ENCODE assay signal across 26 cellular contexts in genomic region chr11:36027731-36028130, GRCh38.
DNase-seq lines count a peak whose midpoint lies in the region; ATAC-seq and TF ChIP-seq lines count a peak whose summit lies in the region.
"Had no signal": no experiment of that assay in that cellular context is flagged by ENCODE, and none has a peak within 500 bp of the region (broad histone marks: within the 10 kb centered on the region; RNA-seq: fewer than 3 reads in every experiment).

No MANE protein-coding gene starts in this region.

- H3K4me3 Mint-ChIP-seq in Caco-2 (ENCODE audit: unreplicated experiment) (no peak overlapping the region), MCF 10A (ENCODE audit: unreplicated experiment) (no peak overlapping the region)
- H3K4me3 Mint-ChIP-seq: activated CD4-positive, alpha-beta T cell treated with anti-CD3 and anti-CD28 coated beads for 36 hours; activated naive CD8-positive, alpha-beta T cell treated with anti-CD3 and anti-CD28 coated beads, Interleukin-2, amount 10 ng/mL, durations not matched to agents 7 days and 5 days; CD8-positive, alpha-beta T cell; central memory CD8-positive, alpha-beta T cell; memory B cell; T-helper 1 cell treated with Interleukin-12 subunit alpha and Interleukin-12 subunit beta and Interleukin-4 antibody, amounts not matched to agents 30 μg/mL and 1 μg/mL, for 36 hours had no signal

- peaks cover 5% of the 10 kb centered on the region for H3K36me3 Mint-ChIP-seq in Caco-2 (ENCODE audit: insufficient read depth, unreplicated experiment)
- peaks cover 21% of the 10 kb centered on the region for H3K36me3 Mint-ChIP-seq in MCF 10A (ENCODE audit: insufficient read depth, unreplicated experiment)
- H3K36me3 Mint-ChIP-seq: activated naive CD8-positive, alpha-beta T cell treated with anti-CD3 and anti-CD28 coated beads, Interleukin-2, amount 10 ng/mL, durations not matched to agents 7 days and 5 days; CD8-positive, alpha-beta T cell; memory B cell had no signal

- H3K27ac ChIP-seq in left lung (no peak overlapping the region), colonic mucosa (no peak overlapping the region)
- H3K27ac ChIP-seq: dorsolateral prefrontal cortex, neutrophil, tibial nerve had no signal

- H3K27ac Mint-ChIP-seq in Caco-2 (ENCODE audit: unreplicated experiment) (peak overlapping the region; percentile 46), MCF 10A (ENCODE audit: low read depth, unreplicated experiment) (no peak overlapping the region)
- H3K27ac Mint-ChIP-seq: activated CD4-positive, alpha-beta T cell treated with anti-CD3 and anti-CD28 coated beads for 36 hours; activated naive CD8-positive, alpha-beta T cell treated with anti-CD3 and anti-CD28 coated beads, Interleukin-2, amount 10 ng/mL, durations not matched to agents 7 days and 5 days; CD8-positive, alpha-beta T cell; memory B cell; T-helper 1 cell treated with Interleukin-12 subunit alpha and Interleukin-12 subunit beta and Interleukin-4 antibody, amounts not matched to agents 30 μg/mL and 1 μg/mL, for 36 hours had no signal

- H3K36me3 ChIP-seq in Caco-2 (ENCODE audit: control insufficient read depth, insufficient read depth, low read length) (no peaks in the 10 kb centered on the region), left lung (no peaks in the 10 kb centered on the region), colonic mucosa (no peaks in the 10 kb centered on the region)
- H3K36me3 ChIP-seq: neutrophil, tibial nerve had no signal

- H3K9me3 Mint-ChIP-seq in Caco-2 (ENCODE audit: unreplicated experiment) (no peaks in the 10 kb centered on the region), MCF 10A (ENCODE audit: unreplicated experiment) (no peaks in the 10 kb centered on the region)
- H3K9me3 Mint-ChIP-seq: activated naive CD8-positive, alpha-beta T cell treated with anti-CD3 and anti-CD28 coated beads, Interleukin-2, amount 10 ng/mL, durations not matched to agents 7 days and 5 days; CD8-positive, alpha-beta T cell; central memory CD8-positive, alpha-beta T cell; memory B cell; T-helper 1 cell treated with Interleukin-12 subunit alpha and Interleukin-12 subunit beta and Interleukin-4 antibody, amounts not matched to agents 30 μg/mL and 1 μg/mL, for 36 hours had no signal

- H3K4me1 Mint-ChIP-seq in Caco-2 (ENCODE audit: low read depth, unreplicated experiment) (peaks cover 50% of the 10 kb centered on the region), MCF 10A (ENCODE audit: insufficient read depth, unreplicated experiment) (peaks cover 33% of the 10 kb centered on the region)
- H3K4me1 Mint-ChIP-seq: activated CD4-positive, alpha-beta T cell treated with anti-CD3 and anti-CD28 coated beads for 36 hours; activated naive CD8-positive, alpha-beta T cell treated with anti-CD3 and anti-CD28 coated beads, Interleukin-2, amount 10 ng/mL, durations not matched to agents 7 days and 5 days; central memory CD8-positive, alpha-beta T cell; memory B cell had no signal

- peaks cover 39% of the 10 kb centered on the region for H3K4me1 ChIP-seq in Caco-2
- no peaks in the 10 kb centered on the region for H3K4me1 ChIP-seq in left lung
- no peaks in the 10 kb centered on the region for H3K4me1 ChIP-seq in colonic mucosa

- no TSS peak for BruUV-seq in Caco-2 (replicated peaks; lab: Mats Ljungman, UMichigan)
- no TSS peak for BruUV-seq in MCF 10A (replicated peaks; lab: Mats Ljungman, UMichigan)

- H3K27me3 Mint-ChIP-seq in Caco-2 (ENCODE audit: insufficient read depth, unreplicated experiment) (no peaks in the 10 kb centered on the region), MCF 10A (ENCODE audit: insufficient read depth, unreplicated experiment) (no peaks in the 10 kb centered on the region)
- H3K27me3 Mint-ChIP-seq: activated CD4-positive, alpha-beta T cell treated with anti-CD3 and anti-CD28 coated beads for 36 hours had no signal

- H3K9me3 ChIP-seq in Caco-2 (no peaks in the 10 kb centered on the region), left lung (no peaks in the 10 kb centered on the region), colonic mucosa (no peaks in the 10 kb centered on the region)
- H3K9me3 ChIP-seq: neutrophil, SK-N-SH, tibial nerve had no signal

- TF ChIP-seq CTCF in Caco-2 (IDR thresholded peaks at IDR 0.05; ENCODE audit: insufficient read depth in 1 of 2, low read depth in 1 of 2, low read length in 1 of 2, severe bottlenecking in 1 of 2, unreplicated experiment in 1 of 2): no peak
- no peak for TF ChIP-seq CTCF in left lung (IDR thresholded peaks at IDR 0.05)
- no peak for TF ChIP-seq CTCF in colonic mucosa (IDR thresholded peaks at IDR 0.05)
- no peak for TF ChIP-seq CTCF in MCF 10A (IDR thresholded peaks at IDR 0.05; ENCODE audit: unreplicated experiment)

- H3K9ac ChIP-seq in colonic mucosa (ENCODE audit: low read depth in 2 of 2, low read length in 2 of 2): no peak overlapping the region
- H3K9ac ChIP-seq: SK-N-SH had no signal

- POLR2A ChIA-PET in Caco-2 (lab: Charles Lee) (no interaction called here), MCF 10A (lab: Yijun Ruan, JAX) (no interaction called here)

- H3K4me3 ChIP-seq in Caco-2 (ENCODE audit: low read depth, low read length) (no peak overlapping the region), left lung (no peak overlapping the region), colonic mucosa (no peak overlapping the region)
- H3K4me3 ChIP-seq: dorsolateral prefrontal cortex, tibial nerve had no signal

- DNase-seq in Caco-2 (peak; percentile 19 to 40), MV-4-11 (lab: John Stamatoyannopoulos, UW) (peak; percentile 24), cerebellar cortex (ENCODE audit: low spot score) (peak; percentile 80), left lung (no peak), colonic mucosa (no peak), MCF 10A (ENCODE audit: unreplicated experiment) (no peak)
- no peak for DNase-seq in activated CD4-positive, alpha-beta T cell treated with anti-CD3 and anti-CD28 coated beads for 48 hours
- DNase-seq: activated CD4-positive, alpha-beta T cell treated with anti-CD3 and anti-CD28 coated beads for 36 hours; activated effector memory CD4-positive, alpha-beta T cell treated with anti-CD3 and anti-CD28 coated beads, Interleukin-2, amount 50 U/mL, for 16 hours; activated naive CD8-positive, alpha-beta T cell treated with anti-CD3 and anti-CD28 coated beads, Interleukin-2, amount 10 ng/mL, durations not matched to agents 7 days and 5 days; CD8-positive, alpha-beta T cell; DMS 273 treated with DMSO at 0.1 percent for 48 hours; H7; KG1; kidney; MM.1S; NCI-H1436 treated with DMSO at 0.1 percent for 48 hours; NCI-H774; SK-N-SH had no signal

- CTCF ChIA-PET in Caco-2 (lab: Charles Lee): interaction anchor here (0.6 kb wide), 1 partner anchor 388 kb away, joined by 6 read pairs; no protein-coding TSS in a partner anchor
- CTCF ChIA-PET in MCF 10A (lab: Yijun Ruan, JAX): interaction anchor here (0.5 to 0.7 kb wide), 3 partner anchors 101 to 206 kb away, joined by 3 read pairs; no protein-coding TSS in a partner anchor

- no peaks in the 10 kb centered on the region for H3K27me3 ChIP-seq in Caco-2 (replicated peaks; ENCODE audit: control insufficient read depth, insufficient read depth, low read length)
- H3K27me3 ChIP-seq in left lung: no peaks in the 10 kb centered on the region
- no peaks in the 10 kb centered on the region for H3K27me3 ChIP-seq in colonic mucosa
- H3K27me3 ChIP-seq: dorsolateral prefrontal cortex, neutrophil, tibial nerve had no signal

- ATAC-seq in left lung (peak; percentile 33), GM19324 (IDR thresholded peaks at IDR 0.05; ENCODE audit: low FRiP score, unreplicated experiment) (no peak)
- ATAC-seq: activated CD4-positive, alpha-beta T cell treated with anti-CD3 and anti-CD28 coated beads for 36 hours; CD8-positive, alpha-beta T cell had no signal

- intact Hi-C loops in Caco-2 (cut with micrococcal nuclease; ENCODE audit: unreplicated experiment): no loop called here
- intact Hi-C loops in left lung (cut with DNase I): loop anchor here in 1 of 2 donors (5.0 kb wide), 1 partner anchor 125 kb away; no protein-coding TSS in a partner anchor
- intact Hi-C loops in colonic mucosa (cut with DNase I): no loop called here
- intact Hi-C loops in MCF 10A (cut with micrococcal nuclease): no loop called here

Comparison
In these comparisons a context has a peak if more than half of its experiments do, and no peak if none do; other contexts are left out.
1. DNase-seq: peak in Caco-2 (2 of 2), MV-4-11 (single experiment) and cerebellar cortex (single experiment); none in left lung (0 of 2), colonic mucosa (single experiment), activated CD4-positive, alpha-beta T cell treated with anti-CD3 and anti-CD28 coated beads for 48 hours (single experiment) and MCF 10A (single experiment).